Comparison of ENCODE assay signal across 24 cellular contexts in genomic region chr12:19044877-19045276, GRCh38.
"Had no signal": no experiment of that assay in that cellular context is flagged by ENCODE, and none has a peak within 500 bp of the region (broad histone marks: within the 10 kb centered on the region; RNA-seq: fewer than 3 reads in every experiment).

No MANE protein-coding gene starts in this region.

- H3K27me3 ChIP-seq: foreskin keratinocyte, stomach, upper lobe of left lung, uterus had no signal

- H3K36me3 Mint-ChIP-seq: memory B cell; naive thymus-derived CD8-positive, alpha-beta T cell; stimulated activated naive B cell treated with anti-CD40 and anti-IgM and Interleukin-4, amounts not matched to agents 10 μg/mL and 1 μg/mL and 100 μg/mL, for 72 hours had no signal

- FAIRE-seq: bronchial epithelial cell, endothelial cell of umbilical vein, islet of Langerhans had no signal

- H3K9me3 Mint-ChIP-seq: central memory CD8-positive, alpha-beta T cell had no signal

- H3K36me3 ChIP-seq: lower lobe of right lung, stomach, upper lobe of left lung, uterus had no signal

- H3K27ac Mint-ChIP-seq: memory B cell; naive thymus-derived CD8-positive, alpha-beta T cell; stimulated activated naive B cell treated with anti-CD40 and anti-IgM and Interleukin-4, amounts not matched to agents 10 μg/mL and 1 μg/mL and 100 μg/mL, for 72 hours had no signal

- H3K27ac ChIP-seq: foreskin keratinocyte, lower lobe of right lung, parathyroid adenoma, psoas muscle, stomach, upper lobe of left lung, uterus had no signal

- H3K4me1 ChIP-seq: foreskin keratinocyte, parathyroid adenoma, psoas muscle, upper lobe of left lung, uterus had no signal

- H3K27me3 Mint-ChIP-seq: memory B cell; stimulated activated naive B cell treated with anti-CD40 and anti-IgM and Interleukin-4, amounts not matched to agents 10 μg/mL and 1 μg/mL and 100 μg/mL, for 72 hours had no signal

- H3K4me1 Mint-ChIP-seq: central memory CD8-positive, alpha-beta T cell; memory B cell; stimulated activated naive B cell treated with anti-CD40 and anti-IgM and Interleukin-4, amounts not matched to agents 10 μg/mL and 1 μg/mL and 100 μg/mL, for 72 hours had no signal

- DNase-seq: dermis blood vessel endothelial cell; erythroblast; foreskin keratinocyte; head of caudate nucleus; hypothalamus; lower lobe of right lung; naive thymus-derived CD8-positive, alpha-beta T cell; occipital lobe; psoas muscle; retina; stimulated activated CD4-positive, alpha-beta T cell treated with anti-CD3 and anti-CD28 coated beads, Interleukin-2, amount 100 ng/mL, for 24 hours; stimulated activated CD4-positive, alpha-beta T cell treated with anti-CD3 and anti-CD28 coated beads, Interleukin-4, amount 100 ng/mL, for 4 hours; stimulated activated naive B cell treated with anti-CD40 and anti-IgM and Interleukin-4, amounts not matched to agents 10 μg/mL and 1 μg/mL and 100 μg/mL, for 72 hours; stomach; upper lobe of left lung; uterus had no signal

- H3K9me3 ChIP-seq: lower lobe of right lung, psoas muscle, stomach, upper lobe of left lung, uterus had no signal

- H3K4me3 ChIP-seq: lower lobe of right lung, psoas muscle, stomach, upper lobe of left lung, uterus had no signal

- H3K4me3 Mint-ChIP-seq: central memory CD8-positive, alpha-beta T cell; memory B cell; naive thymus-derived CD8-positive, alpha-beta T cell; stimulated activated naive B cell treated with anti-CD40 and anti-IgM and Interleukin-4, amounts not matched to agents 10 μg/mL and 1 μg/mL and 100 μg/mL, for 72 hours had no signal

- ATAC-seq: foreskin keratinocyte; left lobe of liver; naive thymus-derived CD8-positive, alpha-beta T cell; psoas muscle; sciatic nerve; stimulated activated naive B cell treated with anti-CD40 and anti-IgM and Interleukin-4, amounts not matched to agents 10 μg/mL and 1 μg/mL and 100 μg/mL, for 72 hours had no signal
